Comparison of ENCODE assay signal across 28 cellular contexts in genomic region chr17:41434313-41434895, GRCh38. TPM values are rescaled to one million over a fixed set of nuclear protein-coding genes. Genes with fewer than 3 reads are reported as not detected.
DNase-seq lines count a peak whose midpoint lies in the region; ATAC-seq, FAIRE-seq and TF ChIP-seq lines count a peak whose summit lies in the region.
"Had no signal": no experiment of that assay in that cellular context is flagged by ENCODE, and none has a peak within 500 bp of the region (broad histone marks: within the 10 kb centered on the region; RNA-seq: fewer than 3 reads in every experiment).

No MANE protein-coding gene starts in this region.

- intact Hi-C loops in upper lobe of right lung (cut with DNase I) = no loop called here

- DNase-seq in NCI-H510A treated with DMSO at 0.1 percent for 48 hours (lab: John Stamatoyannopoulos, UW) (peak; percentile 39), NCI-H510A (lab: John Stamatoyannopoulos, UW) (no peak), HTR-8/SVneo (ENCODE audit: insufficient read length, low spot score) (no peak), H1 (ENCODE audit: low read depth in 1 of 2, low spot score in 2 of 2) (no peak), osteoblast (ENCODE audit: insufficient read length, low spot score, missing footprints) (no peak), caudate nucleus (lab: John Stamatoyannopoulos, UW) (no peak), upper lobe of right lung (no peak)
- no peak for DNase-seq in activated T-cell treated with anti-CD3 and anti-CD28 coated beads, Interleukin-2, amount 50 U/mL, for 72 hours
- DNase-seq: DMS153, Karpas-422, NCI-H1105, NCI-H146, NCI-H2081 treated with DMSO at 0.1 percent for 48 hours, NCI-H2171 treated with DMSO at 0.1 percent for 48 hours, NCI-H446, NCI-H526 treated with DMSO at 0.1 percent for 48 hours, OCI-M1, Peyer's patch, SK-N-SH, SW 1271 had no signal

- no peaks in the 10 kb centered on the region for H3K4me1 ChIP-seq in H1 (replicated peaks in 1 of 4; ENCODE audit: control insufficient read depth in 3 of 4, insufficient read depth in 4 of 4, low read length in 3 of 4)
- H3K4me1 ChIP-seq in osteoblast (ENCODE audit: insufficient read depth, low read length) = no peaks in the 10 kb centered on the region
- H3K4me1 ChIP-seq in upper lobe of right lung = no peaks in the 10 kb centered on the region
- H3K4me1 ChIP-seq: Peyer's patch had no signal

- no peak for TF ChIP-seq POLR2A in H1 (IDR thresholded peaks at IDR 0.05; ENCODE audit: control extremely low read depth in 1 of 2, low read depth in 2 of 2, low read length in 2 of 2)

- ATAC-seq in activated T-cell treated with anti-CD3 and anti-CD28 coated beads, Interleukin-2, amount 50 U/mL, for 72 hours (replicated peaks in 1 of 2) = no peak
- no peak for ATAC-seq in upper lobe of right lung
- ATAC-seq: HepG2 had no signal

- H3K79me2 ChIP-seq in H1 (ENCODE audit: control insufficient read depth in 1 of 2, insufficient read depth in 2 of 2, low read length in 2 of 2) (no peaks in the 10 kb centered on the region), osteoblast (ENCODE audit: insufficient read depth, low read length) (no peaks in the 10 kb centered on the region)

- TF ChIP-seq CTCF in H1 (IDR thresholded peaks at IDR 0.05; ENCODE audit: control extremely low read depth in 1 of 3, insufficient read depth in 1 of 3, low read depth in 1 of 3, low read length in 3 of 3) = no peak
- TF ChIP-seq CTCF in osteoblast (IDR thresholded peaks at IDR 0.05; ENCODE audit: extremely low read depth, low read depth, low read length) = no peak
- TF ChIP-seq CTCF in upper lobe of right lung (IDR thresholded peaks at IDR 0.05) = no peak

- H4K20me1 ChIP-seq in H1 (replicated peaks in 1 of 2; ENCODE audit: control insufficient read depth in 1 of 2, insufficient read depth in 2 of 2, low read length in 2 of 2) (no peaks in the 10 kb centered on the region), osteoblast (ENCODE audit: insufficient read depth, low read length) (no peaks in the 10 kb centered on the region)

- H3K4ac ChIP-seq in H1 (replicated peaks; ENCODE audit: insufficient read length, low read depth, low read length) = no peak overlapping the region

- no peaks in the 10 kb centered on the region for H3K36me3 Mint-ChIP-seq in activated T-cell treated with anti-CD3 and anti-CD28 coated beads, Interleukin-2, amount 50 U/mL, for 72 hours (ENCODE audit: insufficient read depth in 2 of 2)

- H4K5ac ChIP-seq in H1 (ENCODE audit: insufficient read length, low read depth, low read length) = no peak overlapping the region

- no peaks in the 10 kb centered on the region for H3K79me1 ChIP-seq in H1 (ENCODE audit: low read depth, low read length)

- 81% methylated on average over 7 of the region's 7 CpGs; no CpG with 5 or more reads in 1 of the 2 experiments for whole genome bisulfite sequencing in H1 (ENCODE audit: extremely low coverage in 1 of 2, insufficient coverage in 1 of 2, insufficient read length in 1 of 2, insufficient replicate concordance in 2 of 2, low coverage in 1 of 2, low lambda C conversion rate in 2 of 2, missing lambda C conversion rate in 1 of 2), 2 experiments

- no peak overlapping the region for H3K4me3 Mint-ChIP-seq in activated T-cell treated with anti-CD3 and anti-CD28 coated beads, Interleukin-2, amount 50 U/mL, for 72 hours

- H2AFZ ChIP-seq in H1 (ENCODE audit: low read length) (0 out of 2 replicates have a peak overlapping the region, but pooled peaks have one; percentile 75), osteoblast (ENCODE audit: low read length) (peak overlapping the region; percentile 2)

- H3K14ac ChIP-seq in H1 (ENCODE audit: insufficient read length) = no peak overlapping the region

- no peak overlapping the region for H2BK15ac ChIP-seq in H1 (ENCODE audit: low read length)

- no peak for TF ChIP-seq EP300 in H1 (IDR thresholded peaks at IDR 0.05; ENCODE audit: borderline replicate concordance in 1 of 2, low read depth in 2 of 2, low read length in 2 of 2)

- no peaks in the 10 kb centered on the region for H3K27me3 Mint-ChIP-seq in activated T-cell treated with anti-CD3 and anti-CD28 coated beads, Interleukin-2, amount 50 U/mL, for 72 hours (ENCODE audit: low read depth)

- no peak overlapping the region for H3K27ac ChIP-seq in H1 (ENCODE audit: low read depth, low read length)
- no peak overlapping the region for H3K27ac ChIP-seq in osteoblast (ENCODE audit: low read depth, low read length)
- H3K27ac ChIP-seq in caudate nucleus (ENCODE audit: low read depth, low read length) = no peak overlapping the region
- H3K27ac ChIP-seq in upper lobe of right lung = no peak overlapping the region
- H3K27ac ChIP-seq: Peyer's patch had no signal

- H3K4me3 ChIP-seq in H1 (ENCODE audit: extremely low read depth in 1 of 4, insufficient read depth in 2 of 4, low read depth in 3 of 4, low read length in 4 of 4) (no peak overlapping the region), osteoblast (ENCODE audit: insufficient read depth, low read length) (no peak overlapping the region), upper lobe of right lung (no peak overlapping the region)
- H3K4me3 ChIP-seq: Peyer's patch had no signal

- H2AK5ac ChIP-seq in H1 (ENCODE audit: low read depth, low read length) = no peak overlapping the region

- no peak overlapping the region for H3K9ac ChIP-seq in H1 (replicated peaks in 1 of 4; ENCODE audit: extremely low read depth in 1 of 4, low read depth in 3 of 4, low read length in 3 of 4)
- H3K9ac ChIP-seq: SK-N-SH had no signal

- no peak overlapping the region for H3K18ac ChIP-seq in H1 (ENCODE audit: extremely low read depth, low read length)

- no peaks in the 10 kb centered on the region; a peak in 1 of 4 replicates for H3K9me3 ChIP-seq in H1 (ENCODE audit: insufficient read depth in 2 of 2, low read depth in 1 of 2, low read length in 1 of 2)
- no peaks in the 10 kb centered on the region for H3K9me3 ChIP-seq in osteoblast (ENCODE audit: low read depth, low read length)
- H3K9me3 ChIP-seq in upper lobe of right lung = no peaks in the 10 kb centered on the region
- H3K9me3 ChIP-seq: Peyer's patch, SK-N-SH had no signal

- FAIRE-seq in HTR-8/SVneo (lab: Jason Lieb, UNC) = peak; percentile 4
- FAIRE-seq in H1 (lab: Jason Lieb, UNC) = no peak
- FAIRE-seq: GM18507, H54, HepG2 had no signal

- H3K9me3 Mint-ChIP-seq in activated T-cell treated with anti-CD3 and anti-CD28 coated beads, Interleukin-2, amount 50 U/mL, for 72 hours = no peaks in the 10 kb centered on the region

- H3K27me3 ChIP-seq in H1 (replicated peaks in 1 of 4; ENCODE audit: control insufficient read depth in 3 of 4, extremely low read depth in 1 of 4, insufficient read depth in 3 of 4, low read length in 3 of 4) (no peaks in the 10 kb centered on the region), osteoblast (ENCODE audit: insufficient read depth, low read length) (no peaks in the 10 kb centered on the region), upper lobe of right lung (no peaks in the 10 kb centered on the region)
- H3K27me3 ChIP-seq: Peyer's patch had no signal

- H2BK20ac ChIP-seq in H1 (ENCODE audit: low read length) = no peak overlapping the region

- POLR2A ChIA-PET in H1 (lab: Charles Lee; ENCODE audit: partially characterized antibody) = interaction anchor here (0.6 kb wide), 2 partner anchors 91 to 221 kb away, joined by 3 to 4 read pairs; no protein-coding TSS in a partner anchor

- H3K4me2 ChIP-seq in H1 (ENCODE audit: insufficient read depth in 1 of 2, low read depth in 2 of 2, low read length in 2 of 2) (no peak overlapping the region), osteoblast (ENCODE audit: insufficient read depth, low read length) (no peak overlapping the region)
- H3K4me2 ChIP-seq: SK-N-SH had no signal

- no peak overlapping the region for H2BK5ac ChIP-seq in H1 (ENCODE audit: low read depth, low read length)

- no peaks in the 10 kb centered on the region for H3K4me1 Mint-ChIP-seq in activated T-cell treated with anti-CD3 and anti-CD28 coated beads, Interleukin-2, amount 50 U/mL, for 72 hours (ENCODE audit: low read depth)

- H3K23ac ChIP-seq in H1 (ENCODE audit: insufficient read length) = no peak overlapping the region

- CTCF ChIA-PET in H1 (lab: Charles Lee; ENCODE audit: partially characterized antibody) = interaction anchor here (0.6 to 2.0 kb wide), 9 partner anchors 10 to 409 kb away, joined by 3 to 11 read pairs (median 5); partner anchors contain the start of gene KRT37

- H4K8ac ChIP-seq in H1 (ENCODE audit: extremely low read depth, insufficient read depth, low read length) = no peak overlapping the region

- no peak for TF ChIP-seq RAD21 in H1 (IDR thresholded peaks at IDR 0.05 in 1 of 2, conservative IDR thresholded peaks at IDR 0.05 in 1 of 2; ENCODE audit: low read depth in 2 of 2, low read length in 2 of 2)

- H3K27ac Mint-ChIP-seq in activated T-cell treated with anti-CD3 and anti-CD28 coated beads, Interleukin-2, amount 50 U/mL, for 72 hours = no peak overlapping the region

- H3K56ac ChIP-seq in H1 (replicated peaks; ENCODE audit: insufficient read length, low read depth, low read length) = no peak overlapping the region

- H3K36me3 ChIP-seq in H1 (ENCODE audit: control insufficient read depth in 2 of 4, insufficient read depth in 4 of 4, low read length in 3 of 4) (no peaks in the 10 kb centered on the region), osteoblast (ENCODE audit: insufficient read depth, low read length) (no peaks in the 10 kb centered on the region), upper lobe of right lung (no peaks in the 10 kb centered on the region)
- H3K36me3 ChIP-seq: Peyer's patch had no signal

- no peak overlapping the region for H4K91ac ChIP-seq in H1 (replicated peaks; ENCODE audit: insufficient read length, low read length)

- H2BK12ac ChIP-seq in H1 (ENCODE audit: low read depth, low read length) = no peak overlapping the region

- no peaks in the 10 kb centered on the region for H3K23me2 ChIP-seq in H1 (ENCODE audit: low read depth, low read length)

- no peak overlapping the region for H2BK120ac ChIP-seq in H1 (replicated peaks; ENCODE audit: low read depth, low read length)

RNA-seq across cellular contexts. Expression of gene KRT38, which starts 6.4 kb away (rescaled TPM):
- total RNA-seq in H1 (2021; fragmentation: NEBNext Ultra II Directional; extraction: Animal tissue kit (Norgen Biotek cat#: 25700)) = not detected in 2 replicates
- not detected in 2 replicates for polyA plus RNA-seq in H1 (2011; rRNA removed)
- not detected for polyA plus RNA-seq in H1 (2011; cell fraction: cytosol; rRNA removed)
- polyA plus RNA-seq in H1 (2011; cell fraction: nucleus; rRNA removed) = not detected
- not detected in 4 replicates for polyA plus RNA-seq in H1 (2012, experiment 1 of 2)
- polyA plus RNA-seq in H1 (2012, experiment 2 of 2) = not detected
- polyA plus RNA-seq in H1 (2013, experiment 1 of 2) = not detected
- not detected for polyA plus RNA-seq in H1 (2013, experiment 2 of 2)
- not detected in 2 replicates for polyA minus RNA-seq in H1 (2011; rRNA and poly(A)+ RNA removed)
- polyA minus RNA-seq in H1 (2011; cell fraction: cytosol; rRNA and poly(A)+ RNA removed) = not detected
- polyA minus RNA-seq in H1 (2011; cell fraction: nucleus; rRNA and poly(A)+ RNA removed) = not detected
- under 0.01 TPM in 2 replicates for total RNA-seq in osteoblast
- not detected for total RNA-seq in activated T-cell treated with anti-CD3 and anti-CD28 coated beads, Interleukin-2, amount 50 U/mL, for 72 hours
- total RNA-seq in upper lobe of right lung = not detected
- total RNA-seq: A172, Daoy, G401, HepG2, HT-29, Peyer's patch had no signal
- polyA plus RNA-seq: HepG2, SK-N-SH had no signal

RNA-seq across cellular contexts. Expression of gene KRT37, which starts 10.0 kb away (rescaled TPM):
- total RNA-seq in H1 (2021; fragmentation: NEBNext Ultra II Directional; extraction: Animal tissue kit (Norgen Biotek cat#: 25700)) = not detected in 2 replicates
- not detected in 2 replicates for polyA plus RNA-seq in H1 (2011; rRNA removed)
- not detected for polyA plus RNA-seq in H1 (2011; cell fraction: cytosol; rRNA removed)
- polyA plus RNA-seq in H1 (2011; cell fraction: nucleus; rRNA removed) = not detected
- not detected in 4 replicates for polyA plus RNA-seq in H1 (2012, experiment 1 of 2)
- not detected for polyA plus RNA-seq in H1 (2012, experiment 2 of 2)
- polyA plus RNA-seq in H1 (2013, experiment 1 of 2) = not detected
- polyA plus RNA-seq in H1 (2013, experiment 2 of 2) = not detected
- not detected in 2 replicates for polyA minus RNA-seq in H1 (2011; rRNA and poly(A)+ RNA removed)
- polyA minus RNA-seq in H1 (2011; cell fraction: cytosol; rRNA and poly(A)+ RNA removed) = not detected
- polyA minus RNA-seq in H1 (2011; cell fraction: nucleus; rRNA and poly(A)+ RNA removed) = not detected
- total RNA-seq in osteoblast (not detected in 2 replicates), upper lobe of right lung (not detected)
- not detected for total RNA-seq in activated T-cell treated with anti-CD3 and anti-CD28 coated beads, Interleukin-2, amount 50 U/mL, for 72 hours
- total RNA-seq: A172, Daoy, G401, HepG2, HT-29, Peyer's patch had no signal
- polyA plus RNA-seq: BJ, SK-N-SH had no signal

RNA-seq across cellular contexts. Expression of gene KRT32, which starts 32.8 kb away (rescaled TPM):
- not detected in 2 replicates for total RNA-seq in H1 (2021; fragmentation: NEBNext Ultra II Directional; extraction: Animal tissue kit (Norgen Biotek cat#: 25700))
- polyA plus RNA-seq in H1 (2011; rRNA removed) = not detected in 2 replicates
- not detected for polyA plus RNA-seq in H1 (2011; cell fraction: cytosol; rRNA removed)
- not detected for polyA plus RNA-seq in H1 (2011; cell fraction: nucleus; rRNA removed)
- polyA plus RNA-seq in H1 (2012, experiment 1 of 2) = not detected in 4 replicates
- polyA plus RNA-seq in H1 (2012, experiment 2 of 2) = not detected
- polyA plus RNA-seq in H1 (2013, experiment 1 of 2) = not detected
- polyA plus RNA-seq in H1 (2013, experiment 2 of 2) = not detected
- polyA minus RNA-seq in H1 (2011; rRNA and poly(A)+ RNA removed) = not detected in 2 replicates
- polyA minus RNA-seq in H1 (2011; cell fraction: cytosol; rRNA and poly(A)+ RNA removed) = not detected
- polyA minus RNA-seq in H1 (2011; cell fraction: nucleus; rRNA and poly(A)+ RNA removed) = not detected
- not detected in 2 replicates for total RNA-seq in osteoblast
- total RNA-seq in activated T-cell treated with anti-CD3 and anti-CD28 coated beads, Interleukin-2, amount 50 U/mL, for 72 hours = not detected
- not detected for total RNA-seq in upper lobe of right lung
- total RNA-seq: G401, HepG2, HT-29, Peyer's patch had no signal
- polyA plus RNA-seq: HepG2, SK-N-SH had no signal

RNA-seq across cellular contexts. Expression of gene KRT31, which starts 37.0 kb away (rescaled TPM):
- total RNA-seq in H1 (2021; fragmentation: NEBNext Ultra II Directional; extraction: Animal tissue kit (Norgen Biotek cat#: 25700)) = not detected in 2 replicates
- not detected in 2 replicates for polyA plus RNA-seq in H1 (2011; rRNA removed)
- not detected for polyA plus RNA-seq in H1 (2011; cell fraction: cytosol; rRNA removed)
- not detected for polyA plus RNA-seq in H1 (2011; cell fraction: nucleus; rRNA removed)
- not detected in 4 replicates for polyA plus RNA-seq in H1 (2012, experiment 1 of 2)
- not detected for polyA plus RNA-seq in H1 (2012, experiment 2 of 2)
- polyA plus RNA-seq in H1 (2013, experiment 1 of 2) = not detected
- polyA plus RNA-seq in H1 (2013, experiment 2 of 2) = not detected
- polyA minus RNA-seq in H1 (2011; rRNA and poly(A)+ RNA removed) = not detected in 2 replicates
- not detected for polyA minus RNA-seq in H1 (2011; cell fraction: cytosol; rRNA and poly(A)+ RNA removed)
- polyA minus RNA-seq in H1 (2011; cell fraction: nucleus; rRNA and poly(A)+ RNA removed) = not detected
- total RNA-seq in osteoblast (not detected in 2 replicates), upper lobe of right lung (not detected)
- total RNA-seq in activated T-cell treated with anti-CD3 and anti-CD28 coated beads, Interleukin-2, amount 50 U/mL, for 72 hours = not detected
- total RNA-seq: A172, Daoy, G401, HepG2, HT-29, Peyer's patch had no signal

RNA-seq across cellular contexts. Expression of gene KRT35, which starts 46.5 kb away (rescaled TPM):
- not detected in 2 replicates for total RNA-seq in H1 (2021; fragmentation: NEBNext Ultra II Directional; extraction: Animal tissue kit (Norgen Biotek cat#: 25700))
- not detected in 2 replicates for polyA plus RNA-seq in H1 (2011; rRNA removed)
- not detected for polyA plus RNA-seq in H1 (2011; cell fraction: cytosol; rRNA removed)
- polyA plus RNA-seq in H1 (2011; cell fraction: nucleus; rRNA removed) = not detected
- polyA plus RNA-seq in H1 (2012, experiment 1 of 2) = not detected in 4 replicates
- not detected for polyA plus RNA-seq in H1 (2012, experiment 2 of 2)
- polyA plus RNA-seq in H1 (2013, experiment 1 of 2) = not detected
- polyA plus RNA-seq in H1 (2013, experiment 2 of 2) = not detected
- polyA minus RNA-seq in H1 (2011; rRNA and poly(A)+ RNA removed) = not detected in 2 replicates
- not detected for polyA minus RNA-seq in H1 (2011; cell fraction: cytosol; rRNA and poly(A)+ RNA removed)
- not detected for polyA minus RNA-seq in H1 (2011; cell fraction: nucleus; rRNA and poly(A)+ RNA removed)
- total RNA-seq in osteoblast (not detected in 2 replicates), upper lobe of right lung (not detected)
- total RNA-seq in activated T-cell treated with anti-CD3 and anti-CD28 coated beads, Interleukin-2, amount 50 U/mL, for 72 hours = not detected
- total RNA-seq: A172, Daoy, G401, HepG2, HT-29, Peyer's patch had no signal
- polyA plus RNA-seq: BJ, HepG2, SK-N-SH had no signal
